20 cellular contexts compared by ENCODE assay signal in the genomic region with DNA sequence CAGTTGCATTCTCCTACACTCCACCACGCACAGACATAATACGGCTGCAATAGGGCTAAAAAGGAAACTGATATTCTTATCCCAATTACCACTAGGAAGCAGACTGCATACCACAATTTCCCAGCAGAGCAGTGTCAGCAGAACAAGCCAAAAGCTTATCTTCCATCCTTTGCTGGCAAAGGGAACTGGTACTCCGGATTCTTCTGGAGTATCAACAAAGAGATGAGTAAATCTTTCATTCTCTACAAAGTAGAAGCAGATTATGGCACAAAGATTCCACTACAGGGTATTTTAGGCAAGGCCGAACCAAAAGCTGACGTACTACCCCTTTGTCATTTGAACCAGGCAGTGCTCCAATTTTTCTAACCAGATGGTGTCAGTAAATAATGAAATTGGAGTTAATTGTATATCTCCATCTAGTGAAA. TPM values are rescaled to one million over a fixed set of nuclear protein-coding genes. Genes with fewer than 3 reads are reported as not detected.
DNase-seq lines count a peak whose midpoint lies in the region; ATAC-seq, FAIRE-seq and TF ChIP-seq lines count a peak whose summit lies in the region.
"Had no signal": no experiment of that assay in that cellular context is flagged by ENCODE, and none has a peak within 500 bp of the region (broad histone marks: within the 10 kb centered on the region; RNA-seq: fewer than 3 reads in every experiment).

No MANE protein-coding gene starts in this region.

- no peaks in the 10 kb centered on the region for H3K9me3 ChIP-seq in endocrine pancreas (ENCODE audit: control insufficient read depth, low read length)
- H3K9me3 ChIP-seq in gastroesophageal sphincter, result peaks cover 0 to 7% (median 0%) of the 10 kb centered on the region in 3 donors
- H3K9me3 ChIP-seq in mucosa of descending colon, result no peaks in the 10 kb centered on the region
- H3K9me3 ChIP-seq: BLaER1, breast epithelium, ovary had no signal

- FAIRE-seq in D721Med (lab: Jason Lieb, UNC) (no peak), H54 (lab: Jason Lieb, UNC) (no peak)
- FAIRE-seq: GM12878 had no signal

- no peak for DNase-seq in D721Med (ENCODE audit: insufficient read length, low spot score)
- DNase-seq in NCI-H226, result peak; percentile 28
- peak; percentile 3 for DNase-seq in middle frontal gyrus (ENCODE audit: extremely low spot score, low spot score)
- no peak for DNase-seq in H54 (ENCODE audit: insufficient read length, low spot score)
- no peak for DNase-seq in kidney glomerular epithelial cell (lab: John Stamatoyannopoulos, UW)
- DNase-seq in mucosa of descending colon, result no peak
- DNase-seq: activated CD4-positive, alpha-beta T cell treated with anti-CD3 and anti-CD28 coated beads for 36 hours; activated T-cell treated with anti-CD3 and anti-CD28 coated beads for 4 hours; NCI-H187; ovary; stimulated activated naive CD8-positive, alpha-beta T cell treated with anti-CD3 and anti-CD28 coated beads, Interleukin-15, Interleukin-2, amounts not matched to agents 100 U/mL and 50 U/mL, for 24 hours; T-helper 1 cell had no signal

- peak overlapping the region in 1 of 4 donors; percentile 31 for H3K27ac ChIP-seq in gastroesophageal sphincter
- H3K27ac ChIP-seq: BLaER1, breast epithelium, ovary, RWPE1 had no signal

- no peak for TF ChIP-seq EP300 in gastroesophageal sphincter (IDR thresholded peaks at IDR 0.05)

- no peak overlapping the region for H3K9ac ChIP-seq in endocrine pancreas (ENCODE audit: control insufficient read depth, insufficient read depth, low read length)
- H3K9ac ChIP-seq: BLaER1 had no signal

- peak overlapping the region; percentile 29 for H3K4me3 ChIP-seq in endocrine pancreas (ENCODE audit: control insufficient read depth, insufficient read depth, low read length)
- H3K4me3 ChIP-seq in gastroesophageal sphincter, result no peak overlapping the region
- no peak overlapping the region for H3K4me3 ChIP-seq in mucosa of descending colon
- H3K4me3 ChIP-seq: BLaER1, breast epithelium, GM12878, ovary had no signal

- TF ChIP-seq POLR2A in gastroesophageal sphincter (IDR thresholded peaks at IDR 0.05), result no peak
- no peak for TF ChIP-seq POLR2A in H54 (IDR thresholded peaks at IDR 0.05; ENCODE audit: low read depth, low read length)

- peaks cover 3% of the 10 kb centered on the region for H3K36me3 ChIP-seq in endocrine pancreas (ENCODE audit: control insufficient read depth, insufficient read depth, low read length)
- no peaks in the 10 kb centered on the region for H3K36me3 ChIP-seq in gastroesophageal sphincter
- no peaks in the 10 kb centered on the region for H3K36me3 ChIP-seq in mucosa of descending colon (ENCODE audit: low read depth)
- H3K36me3 ChIP-seq: BLaER1, breast epithelium, ovary had no signal

- intact Hi-C loops in mucosa of descending colon (cut with DNase I, micrococcal nuclease), result no loop called here

- ATAC-seq in gastroesophageal sphincter (no peak), mucosa of descending colon (no peak)
- ATAC-seq: activated CD4-positive, alpha-beta T cell treated with anti-CD3 and anti-CD28 coated beads for 36 hours; GM12878; stimulated activated naive CD8-positive, alpha-beta T cell treated with anti-CD3 and anti-CD28 coated beads, Interleukin-15, Interleukin-2, amounts not matched to agents 100 U/mL and 50 U/mL, for 24 hours had no signal

- H3K27me3 ChIP-seq in endocrine pancreas (ENCODE audit: control insufficient read depth, insufficient read depth, low read length) (no peaks in the 10 kb centered on the region), gastroesophageal sphincter (no peaks in the 10 kb centered on the region)
- H3K27me3 ChIP-seq: BLaER1, breast epithelium, ovary had no signal

- WGBS in gastroesophageal sphincter (ENCODE audit: low coverage in 1 of 2), 2 donors, result 6% methylated on average over 2 of the region's 5 CpGs; no CpG with 5 or more reads in 1 of the 2 donors

- TF ChIP-seq CTCF in D721Med (IDR thresholded peaks at IDR 0.05; ENCODE audit: insufficient read depth, missing control alignments), result peak; percentile 10
- TF ChIP-seq CTCF in gastroesophageal sphincter (IDR thresholded peaks at IDR 0.05), result no peak
- no peak for TF ChIP-seq CTCF in mucosa of descending colon (IDR thresholded peaks at IDR 0.05)

- H3K4me1 ChIP-seq in endocrine pancreas (ENCODE audit: control insufficient read depth, insufficient read depth, low read length) (no peaks in the 10 kb centered on the region), gastroesophageal sphincter (peaks cover 0 to 25% (median 0%) of the 10 kb centered on the region in 3 donors), mucosa of descending colon (ENCODE audit: low read depth) (no peaks in the 10 kb centered on the region)
- H3K4me1 ChIP-seq: BLaER1, breast epithelium had no signal

RNA-seq across cellular contexts. Expression of gene UTY, which starts 56.5 kb away (rescaled TPM):
- total RNA-seq in gastroesophageal sphincter, result 10 to 100 TPM in 2 of 4 donors, under 1 TPM in 1, not detected in 1; 0.07 to 58.7 (median 27.1) TPM
- 10 to 100 TPM in 2 of 3 donors, not detected in 1; 32.5 to 35.4 TPM for total RNA-seq in mucosa of descending colon
- total RNA-seq: glomerular endothelial cell, urinary bladder had no signal

Comparison
In these comparisons a context has a peak if more than half of its experiments do, and no peak if none do; other contexts are left out.
1. DNase-seq: peak in NCI-H226 (single experiment) and middle frontal gyrus (single experiment); none in D721Med (single experiment), H54 (single experiment), kidney glomerular epithelial cell (single experiment) and mucosa of descending colon (0 of 3).